In genomic region chr14:55955175-55955574, GRCh38 we compare ENCODE assay signal across 1 cellular context.
TF ChIP-seq lines count a peak whose summit lies in the region.

No MANE protein-coding gene starts in this region.

TF ChIP-seq in HepG2, 621 proteins besides CTCF, POLR2A, EP300 and RAD21 (continued from another document):
- no peak for TF ChIP-seq HNF4G (IDR thresholded peaks at IDR 0.05; ENCODE audit: borderline replicate concordance, low read depth, low read length)
- no peak for TF ChIP-seq HNF4G (CRISPR knock-in tag; IDR thresholded peaks at IDR 0.05; ENCODE audit: borderline replicate concordance, low read depth)
